Comparison of ENCODE assay signal across 34 cellular contexts in genomic region chr15:74667973-74668372, GRCh38.
"Had no signal": no experiment of that assay in that cellular context is flagged by ENCODE, and none has a peak within 500 bp of the region (broad histone marks: within the 10 kb centered on the region; RNA-seq: fewer than 3 reads in every experiment).

No MANE protein-coding gene starts in this region.

- H3K9me3 Mint-ChIP-seq: activated B cell treated with CpG ODN at 0.5 μM for 24 hours; activated CD4-positive, alpha-beta memory T cell treated with anti-CD3 and anti-CD28 coated beads for 36 hours; activated CD4-positive, alpha-beta T cell treated with anti-CD3 and anti-CD28 coated beads, Interleukin-2, amount 10 ng/mL, durations not matched to agents 24 days and 14 days; activated CD8-positive, alpha-beta T cell treated with anti-CD3 and anti-CD28 coated beads for 36 hours; activated naive CD4-positive, alpha-beta T cell treated with anti-CD3 and anti-CD28 coated beads for 36 hours; activated naive CD4-positive, alpha-beta T cell treated with anti-CD3 and anti-CD28 coated beads, Interleukin-2, amount 50 U/mL, for 72 hours; activated naive CD8-positive, alpha-beta T cell treated with anti-CD3 and anti-CD28 coated beads for 36 hours; activated T-cell treated with anti-CD3 and anti-CD28 coated beads, Interleukin-2, amount 50 U/mL, for 4 hours; activated T-cell treated with anti-CD3 and anti-CD28 coated beads, Interleukin-2, amount 50 U/mL, for 72 hours; activated T-helper 1 cell treated with anti-CD3 and anti-CD28 coated beads, Interleukin-12 subunit alpha, Interleukin-12 subunit beta, Interleukin-2, Interleukin-4 antibody, amounts not matched to agents 30 ng/mL and 10 ng/mL and 1 ng/mL, durations not matched to agents 14 hours and 24 hours and 36 hours; activated T-helper 17 cell treated with anti-CD3 and anti-CD28 coated beads, Interleukin-2, amount 50 U/mL, for 72 hours had no signal

- ATAC-seq: activated CD8-positive, alpha-beta T cell treated with anti-CD3 and anti-CD28 coated beads for 36 hours; activated naive CD4-positive, alpha-beta T cell treated with anti-CD3 and anti-CD28 coated beads, Interleukin-2, amount 50 U/mL, for 72 hours; activated T-cell treated with anti-CD3 and anti-CD28 coated beads, Interleukin-2, amount 50 U/mL, for 4 hours; activated T-cell treated with anti-CD3 and anti-CD28 coated beads, Interleukin-2, amount 50 U/mL, for 72 hours; activated T-helper 17 cell treated with anti-CD3 and anti-CD28 coated beads, Interleukin-2, amount 50 U/mL, for 72 hours; body of pancreas; T-helper 17 cell had no signal

- H3K27ac Mint-ChIP-seq: activated B cell treated with CpG ODN at 0.5 μM for 24 hours; activated CD4-positive, alpha-beta memory T cell treated with anti-CD3 and anti-CD28 coated beads for 36 hours; activated CD4-positive, alpha-beta T cell treated with anti-CD3 and anti-CD28 coated beads, Interleukin-2, amount 10 ng/mL, durations not matched to agents 24 days and 14 days; activated CD8-positive, alpha-beta T cell treated with anti-CD3 and anti-CD28 coated beads for 36 hours; activated naive CD4-positive, alpha-beta T cell treated with anti-CD3 and anti-CD28 coated beads for 36 hours; activated naive CD4-positive, alpha-beta T cell treated with anti-CD3 and anti-CD28 coated beads, Interleukin-2, amount 50 U/mL, for 72 hours; activated naive CD8-positive, alpha-beta T cell treated with anti-CD3 and anti-CD28 coated beads for 36 hours; activated T-cell treated with anti-CD3 and anti-CD28 coated beads, Interleukin-2, amount 50 U/mL, for 72 hours; activated T-helper 1 cell treated with anti-CD3 and anti-CD28 coated beads, Interleukin-12 subunit alpha, Interleukin-12 subunit beta, Interleukin-2, Interleukin-4 antibody, amounts not matched to agents 30 ng/mL and 10 ng/mL and 1 ng/mL, durations not matched to agents 14 hours and 24 hours and 36 hours; activated T-helper 17 cell treated with anti-CD3 and anti-CD28 coated beads, Interleukin-2, amount 50 U/mL, for 72 hours; T-helper 17 cell had no signal

- H3K27me3 Mint-ChIP-seq: activated B cell treated with CpG ODN at 0.5 μM for 24 hours; activated CD4-positive, alpha-beta memory T cell treated with anti-CD3 and anti-CD28 coated beads for 36 hours; activated CD4-positive, alpha-beta T cell treated with anti-CD3 and anti-CD28 coated beads, Interleukin-2, amount 10 ng/mL, durations not matched to agents 24 days and 14 days; activated CD8-positive, alpha-beta T cell treated with anti-CD3 and anti-CD28 coated beads for 36 hours; activated naive CD8-positive, alpha-beta T cell treated with anti-CD3 and anti-CD28 coated beads for 36 hours; activated T-helper 17 cell treated with anti-CD3 and anti-CD28 coated beads, Interleukin-2, amount 50 U/mL, for 72 hours; T-helper 17 cell had no signal

- H3K27me3 ChIP-seq: adrenal gland, body of pancreas, brain microvascular endothelial cell, breast epithelium had no signal

- DNase-seq: activated B cell treated with CpG ODN at 0.5 μM for 24 hours; activated CD4-positive, alpha-beta memory T cell treated with anti-CD3 and anti-CD28 coated beads for 36 hours; activated CD4-positive, alpha-beta T cell treated with anti-CD3 and anti-CD28 coated beads for 4 hours; activated CD4-positive, alpha-beta T cell treated with anti-CD3 and anti-CD28 coated beads, Interleukin-2, amount 10 ng/mL, durations not matched to agents 24 days and 14 days; activated CD4-positive, alpha-beta T cell treated with anti-CD3 and anti-CD28 coated beads, Interleukin-2, amount 50 U/mL, for 1 hour; activated CD4-positive, alpha-beta T cell treated with anti-CD3 and anti-CD28 coated beads, Interleukin-2, amount 50 U/mL, for 4 hours; activated CD4-positive, CD25-positive, alpha-beta regulatory T cell treated with anti-CD3 and anti-CD28 coated beads, Interleukin-2, amount 50 U/mL, for 72 hours; activated CD8-positive, alpha-beta memory T cell treated with anti-CD3 and anti-CD28 coated beads, Interleukin-2, amount 50 U/mL, for 4 hours; activated CD8-positive, alpha-beta T cell treated with anti-CD3 and anti-CD28 coated beads for 36 hours; activated effector memory CD4-positive, alpha-beta T cell treated with anti-CD3 and anti-CD28 coated beads, Interleukin-2, amount 50 U/mL, for 16 hours; activated gamma-delta T cell treated with Interleukin-2 at 50 U/mL for 16 hours; activated naive CD4-positive, alpha-beta T cell; activated naive CD4-positive, alpha-beta T cell treated with anti-CD3 and anti-CD28 coated beads for 36 hours; activated naive CD4-positive, alpha-beta T cell treated with anti-CD3 and anti-CD28 coated beads, Interleukin-2, amount 50 U/mL, for 16 hours; activated naive CD8-positive, alpha-beta T cell treated with anti-CD3 and anti-CD28 coated beads for 36 hours; activated T-cell treated with anti-CD3 and anti-CD28 coated beads for 4 hours; activated T-cell treated with anti-CD3 and anti-CD28 coated beads, Interleukin-2, amount 50 U/mL, for 1 hour; activated T-cell treated with anti-CD3 and anti-CD28 coated beads, Interleukin-2, amount 50 U/mL, for 4 hours; activated T-cell treated with anti-CD3 and anti-CD28 coated beads, Interleukin-2, amount 50 U/mL, for 72 hours; adrenal gland; amniotic stem cell; aorta; body of pancreas; brain microvascular endothelial cell; central memory CD4-positive, alpha-beta T cell; T-helper 17 cell; T1000 had no signal

- H3K4me1 Mint-ChIP-seq: activated B cell treated with CpG ODN at 0.5 μM for 24 hours; activated T-helper 17 cell treated with anti-CD3 and anti-CD28 coated beads, Interleukin-2, amount 50 U/mL, for 72 hours had no signal

- H3K9me3 ChIP-seq: adrenal gland, body of pancreas, breast epithelium had no signal

- H3K36me3 Mint-ChIP-seq: activated naive CD8-positive, alpha-beta T cell treated with anti-CD3 and anti-CD28 coated beads for 36 hours had no signal

- H3K4me3 Mint-ChIP-seq: activated B cell treated with CpG ODN at 0.5 μM for 24 hours; activated CD4-positive, alpha-beta memory T cell treated with anti-CD3 and anti-CD28 coated beads for 36 hours; activated CD4-positive, alpha-beta T cell treated with anti-CD3 and anti-CD28 coated beads, Interleukin-2, amount 10 ng/mL, durations not matched to agents 24 days and 14 days; activated CD8-positive, alpha-beta T cell treated with anti-CD3 and anti-CD28 coated beads for 36 hours; activated naive CD4-positive, alpha-beta T cell treated with anti-CD3 and anti-CD28 coated beads for 36 hours; activated naive CD8-positive, alpha-beta T cell treated with anti-CD3 and anti-CD28 coated beads for 36 hours; activated T-cell treated with anti-CD3 and anti-CD28 coated beads, Interleukin-2, amount 50 U/mL, for 4 hours; activated T-cell treated with anti-CD3 and anti-CD28 coated beads, Interleukin-2, amount 50 U/mL, for 72 hours; activated T-helper 1 cell treated with anti-CD3 and anti-CD28 coated beads, Interleukin-12 subunit alpha, Interleukin-12 subunit beta, Interleukin-2, Interleukin-4 antibody, amounts not matched to agents 30 ng/mL and 10 ng/mL and 1 ng/mL, durations not matched to agents 14 hours and 24 hours and 36 hours; activated T-helper 17 cell treated with anti-CD3 and anti-CD28 coated beads, Interleukin-2, amount 50 U/mL, for 72 hours; T-helper 17 cell had no signal

- H3K27ac ChIP-seq: adrenal gland, body of pancreas, brain microvascular endothelial cell, breast epithelium, VCaP had no signal

- H3K4me3 ChIP-seq: adrenal gland, body of pancreas, breast epithelium had no signal

- FAIRE-seq: astrocyte, TTC549 had no signal
